1 cellular context compared by ENCODE assay signal in the genomic region with DNA sequence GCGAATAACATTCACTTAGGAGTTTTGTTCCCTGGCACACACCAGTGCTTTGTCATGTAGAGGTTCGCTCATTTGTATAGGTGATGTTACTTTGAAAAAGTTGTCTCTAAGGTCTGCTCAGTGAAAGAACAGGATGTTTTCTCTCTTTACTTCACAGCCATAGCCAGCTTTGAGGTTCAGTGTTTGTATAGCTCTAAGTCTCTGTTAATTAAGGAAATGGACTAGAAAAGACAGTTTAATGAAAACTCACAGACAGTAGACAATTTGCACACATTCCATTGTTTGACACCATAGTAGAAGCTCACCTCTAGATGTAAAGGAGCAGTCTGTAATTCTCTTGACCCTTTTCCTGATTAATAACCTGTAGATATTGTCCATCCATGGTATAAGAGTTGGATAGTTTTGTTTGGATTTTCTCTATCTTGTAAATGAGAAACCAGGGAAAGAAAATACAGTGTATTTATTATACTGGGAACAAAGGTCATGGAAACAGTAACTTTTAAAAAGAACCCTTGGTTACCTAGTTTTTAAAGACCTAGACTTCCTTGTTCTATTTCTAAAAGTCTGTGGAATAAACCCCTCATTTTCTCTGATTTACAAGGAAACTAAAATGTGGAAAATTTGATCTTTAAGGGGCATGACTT.
TF ChIP-seq lines count a peak whose summit lies in the region.

No MANE protein-coding gene starts in this region.

TF ChIP-seq in HepG2, 621 proteins besides CTCF, POLR2A, EP300 and RAD21:
- TF ChIP-seq MIXL1 (CRISPR knock-in tag; IDR thresholded peaks at IDR 0.05) (0 out of 2 replicates have a peak, but pooled peaks have one; percentile 28), RELA (CRISPR knock-in tag; IDR thresholded peaks at IDR 0.05) (no peak), ELF3 (CRISPR knock-in tag; IDR thresholded peaks at IDR 0.05) (peak; percentile 75), SOX6 (IDR thresholded peaks at IDR 0.05) (no peak), SOX6 (CRISPR knock-in tag; IDR thresholded peaks at IDR 0.05) (peak; percentile 19; the same call in 1 of the 2 replicates), CCAR2 (optimal IDR thresholded peaks at IDR 0.05; ENCODE audit: low read depth, low read length) (no peak), HOXA3 (CRISPR knock-in tag; IDR thresholded peaks at IDR 0.05) (no peak), ZNF501 (CRISPR knock-in tag; IDR thresholded peaks at IDR 0.05) (no peak), AGO2 (optimal IDR thresholded peaks at IDR 0.05; ENCODE audit: low read depth, low read length) (no peak), ZNF350 (CRISPR knock-in tag; IDR thresholded peaks at IDR 0.05; ENCODE audit: borderline replicate concordance, low read depth) (no peak), PPARG (CRISPR knock-in tag; conservative IDR thresholded peaks at IDR 0.05) (peak; percentile 66), ZIK1 (CRISPR knock-in tag; IDR thresholded peaks at IDR 0.05; ENCODE audit: borderline replicate concordance, low read depth) (no peak), SOX5 (CRISPR knock-in tag; IDR thresholded peaks at IDR 0.05; ENCODE audit: borderline replicate concordance) (peak; percentile 27; the same call in 1 of the 2 replicates), ZNF253 (CRISPR knock-in tag; IDR thresholded peaks at IDR 0.05; ENCODE audit: borderline replicate concordance) (no peak), ZNF496 (CRISPR knock-in tag; IDR thresholded peaks at IDR 0.05; ENCODE audit: insufficient replicate concordance) (no peak), SAP130 (CRISPR knock-in tag; IDR thresholded peaks at IDR 0.05; ENCODE audit: low read depth) (0 out of 2 replicates have a peak, but pooled peaks have one; percentile 18), FOXA3 (CRISPR knock-in tag; IDR thresholded peaks at IDR 0.05) (no peak), ZNF224 (CRISPR knock-in tag; IDR thresholded peaks at IDR 0.05) (no peak)
- TF ChIP-seq, protein P1, sequence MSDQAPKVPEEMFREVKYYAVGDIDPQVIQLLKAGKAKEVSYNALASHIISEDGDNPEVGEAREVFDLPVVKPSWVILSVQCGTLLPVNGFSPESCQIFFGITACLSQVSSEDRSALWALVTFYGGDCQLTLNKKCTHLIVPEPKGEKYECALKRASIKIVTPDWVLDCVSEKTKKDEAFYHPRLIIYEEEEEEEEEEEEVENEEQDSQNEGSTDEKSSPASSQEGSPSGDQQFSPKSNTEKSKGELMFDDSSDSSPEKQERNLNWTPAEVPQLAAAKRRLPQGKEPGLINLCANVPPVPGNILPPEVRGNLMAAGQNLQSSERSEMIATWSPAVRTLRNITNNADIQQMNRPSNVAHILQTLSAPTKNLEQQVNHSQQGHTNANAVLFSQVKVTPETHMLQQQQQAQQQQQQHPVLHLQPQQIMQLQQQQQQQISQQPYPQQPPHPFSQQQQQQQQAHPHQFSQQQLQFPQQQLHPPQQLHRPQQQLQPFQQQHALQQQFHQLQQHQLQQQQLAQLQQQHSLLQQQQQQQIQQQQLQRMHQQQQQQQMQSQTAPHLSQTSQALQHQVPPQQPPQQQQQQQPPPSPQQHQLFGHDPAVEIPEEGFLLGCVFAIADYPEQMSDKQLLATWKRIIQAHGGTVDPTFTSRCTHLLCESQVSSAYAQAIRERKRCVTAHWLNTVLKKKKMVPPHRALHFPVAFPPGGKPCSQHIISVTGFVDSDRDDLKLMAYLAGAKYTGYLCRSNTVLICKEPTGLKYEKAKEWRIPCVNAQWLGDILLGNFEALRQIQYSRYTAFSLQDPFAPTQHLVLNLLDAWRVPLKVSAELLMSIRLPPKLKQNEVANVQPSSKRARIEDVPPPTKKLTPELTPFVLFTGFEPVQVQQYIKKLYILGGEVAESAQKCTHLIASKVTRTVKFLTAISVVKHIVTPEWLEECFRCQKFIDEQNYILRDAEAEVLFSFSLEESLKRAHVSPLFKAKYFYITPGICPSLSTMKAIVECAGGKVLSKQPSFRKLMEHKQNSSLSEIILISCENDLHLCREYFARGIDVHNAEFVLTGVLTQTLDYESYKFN (CRISPR knock-in tag; conservative IDR thresholded peaks at IDR 0.05): peak; percentile 43; the same call in 1 of the 2 replicates
- TF ChIP-seq, protein P2, sequence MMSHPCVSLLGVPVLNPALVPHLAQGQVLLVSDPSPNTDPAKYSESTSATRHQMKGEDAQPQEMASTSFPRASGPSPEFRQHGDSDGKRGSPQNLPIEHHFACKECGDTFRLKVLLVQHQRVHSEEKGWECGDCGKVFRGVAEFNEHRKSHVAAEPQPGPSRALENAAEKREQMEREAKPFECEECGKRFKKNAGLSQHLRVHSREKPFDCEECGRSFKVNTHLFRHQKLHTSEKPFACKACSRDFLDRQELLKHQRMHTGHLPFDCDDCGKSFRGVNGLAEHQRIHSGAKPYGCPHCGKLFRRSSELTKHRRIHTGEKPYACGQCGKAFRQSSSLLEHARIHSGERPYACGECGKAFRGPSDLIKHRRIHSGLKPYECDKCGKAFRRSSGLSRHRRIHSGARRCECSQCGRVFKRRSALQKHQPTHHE (CRISPR knock-in tag; IDR thresholded peaks at IDR 0.05; ENCODE audit: borderline replicate concordance): no peak
- TF ChIP-seq, protein P3, sequence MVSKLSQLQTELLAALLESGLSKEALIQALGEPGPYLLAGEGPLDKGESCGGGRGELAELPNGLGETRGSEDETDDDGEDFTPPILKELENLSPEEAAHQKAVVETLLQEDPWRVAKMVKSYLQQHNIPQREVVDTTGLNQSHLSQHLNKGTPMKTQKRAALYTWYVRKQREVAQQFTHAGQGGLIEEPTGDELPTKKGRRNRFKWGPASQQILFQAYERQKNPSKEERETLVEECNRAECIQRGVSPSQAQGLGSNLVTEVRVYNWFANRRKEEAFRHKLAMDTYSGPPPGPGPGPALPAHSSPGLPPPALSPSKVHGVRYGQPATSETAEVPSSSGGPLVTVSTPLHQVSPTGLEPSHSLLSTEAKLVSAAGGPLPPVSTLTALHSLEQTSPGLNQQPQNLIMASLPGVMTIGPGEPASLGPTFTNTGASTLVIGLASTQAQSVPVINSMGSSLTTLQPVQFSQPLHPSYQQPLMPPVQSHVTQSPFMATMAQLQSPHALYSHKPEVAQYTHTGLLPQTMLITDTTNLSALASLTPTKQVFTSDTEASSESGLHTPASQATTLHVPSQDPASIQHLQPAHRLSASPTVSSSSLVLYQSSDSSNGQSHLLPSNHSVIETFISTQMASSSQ (IDR thresholded peaks at IDR 0.05; ENCODE audit: low read depth): 0 out of 2 replicates have a peak, but pooled peaks have one; percentile 34
- TF ChIP-seq, protein P3 (CRISPR knock-in tag; IDR thresholded peaks at IDR 0.05; ENCODE audit: borderline replicate concordance): no peak
- TF ChIP-seq, protein P4, sequence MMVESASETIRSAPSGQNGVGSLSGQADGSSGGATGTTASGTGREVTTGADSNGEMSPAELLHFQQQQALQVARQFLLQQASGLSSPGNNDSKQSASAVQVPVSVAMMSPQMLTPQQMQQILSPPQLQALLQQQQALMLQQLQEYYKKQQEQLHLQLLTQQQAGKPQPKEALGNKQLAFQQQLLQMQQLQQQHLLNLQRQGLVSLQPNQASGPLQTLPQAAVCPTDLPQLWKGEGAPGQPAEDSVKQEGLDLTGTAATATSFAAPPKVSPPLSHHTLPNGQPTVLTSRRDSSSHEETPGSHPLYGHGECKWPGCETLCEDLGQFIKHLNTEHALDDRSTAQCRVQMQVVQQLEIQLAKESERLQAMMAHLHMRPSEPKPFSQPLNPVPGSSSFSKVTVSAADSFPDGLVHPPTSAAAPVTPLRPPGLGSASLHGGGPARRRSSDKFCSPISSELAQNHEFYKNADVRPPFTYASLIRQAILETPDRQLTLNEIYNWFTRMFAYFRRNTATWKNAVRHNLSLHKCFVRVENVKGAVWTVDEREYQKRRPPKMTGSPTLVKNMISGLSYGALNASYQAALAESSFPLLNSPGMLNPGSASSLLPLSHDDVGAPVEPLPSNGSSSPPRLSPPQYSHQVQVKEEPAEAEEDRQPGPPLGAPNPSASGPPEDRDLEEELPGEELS (CRISPR knock-in tag; IDR thresholded peaks at IDR 0.05): no peak
